Comparison of ENCODE assay signal across 13 cellular contexts in the genomic region with DNA sequence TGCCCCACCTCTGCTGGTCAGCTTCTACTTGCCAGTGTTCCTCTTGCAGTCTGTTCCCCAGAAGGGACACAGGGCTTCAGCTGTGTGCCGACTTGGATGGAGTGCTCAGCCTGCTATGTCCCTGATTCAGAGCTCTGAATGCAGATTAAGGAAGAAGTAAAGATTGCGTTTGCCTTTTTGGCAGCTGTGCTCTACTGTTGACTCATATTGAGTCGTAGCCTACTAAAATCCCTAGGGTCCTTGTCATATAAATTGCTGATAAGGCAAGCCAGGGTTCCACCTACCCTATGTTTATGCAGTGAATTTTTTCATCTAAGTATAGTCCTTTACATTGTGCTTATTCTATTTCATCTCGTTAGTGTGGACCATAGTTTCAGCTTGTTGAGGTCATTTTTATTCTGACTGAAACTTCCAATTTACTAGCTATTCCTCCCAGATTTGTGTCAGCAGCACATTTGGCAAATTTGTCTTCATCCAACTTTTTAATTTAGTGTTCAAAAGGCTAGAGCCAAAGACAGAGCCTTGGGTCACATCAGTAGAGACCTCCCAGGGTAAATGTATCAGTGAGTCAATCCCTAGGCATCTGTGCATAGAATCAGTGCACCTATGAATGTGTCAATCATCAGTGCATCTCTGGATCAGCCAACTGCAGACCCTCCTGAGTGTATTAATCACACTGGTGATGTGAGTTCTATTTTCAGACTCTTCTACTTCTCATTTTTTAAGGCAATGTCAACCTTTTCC. TPM values are rescaled to one million over a fixed set of nuclear protein-coding genes. Genes with fewer than 3 reads are reported as not detected.
DNase-seq lines count a peak whose midpoint lies in the region; ATAC-seq and TF ChIP-seq lines count a peak whose summit lies in the region.
"Had no signal": no experiment of that assay in that cellular context is flagged by ENCODE, and none has a peak within 500 bp of the region (broad histone marks: within the 10 kb centered on the region; RNA-seq: fewer than 3 reads in every experiment).

No MANE protein-coding gene starts in this region.

- ATAC-seq in activated T-cell treated with anti-CD3 and anti-CD28 coated beads, Interleukin-2, amount 50 U/mL, for 4 hours: no peak
- ATAC-seq: HCT116 had no signal

- H3K9me3 ChIP-seq in stomach: no peaks in the 10 kb centered on the region
- H3K9me3 ChIP-seq: prostate gland had no signal

- H3K4me1 ChIP-seq in stomach: peaks cover 0 to 22% (median 12%) of the 10 kb centered on the region in 4 donors
- H3K4me1 ChIP-seq: prostate gland had no signal

- H3K27ac ChIP-seq in stomach: peak overlapping the region in 3 of 5 donors; percentile 1 to 67 (median 17)
- H3K27ac ChIP-seq: prostate gland, RWPE1 had no signal

- peak; percentile 51 for DNase-seq in HCEC 1CT
- peak; percentile 68 for DNase-seq in RPMI7951 (ENCODE audit: low read depth)
- peak; percentile 47 to 77 for DNase-seq in foreskin fibroblast
- no peak for DNase-seq in stomach
- no peak for DNase-seq in middle frontal gyrus (ENCODE audit: extremely low spot score, low spot score)
- DNase-seq in OCI-M2 (lab: John Stamatoyannopoulos, UW; ENCODE audit: unreplicated experiment): no peak
- no peak for DNase-seq in activated T-cell treated with anti-CD3 and anti-CD28 coated beads, Interleukin-2, amount 50 U/mL, for 4 hours
- DNase-seq: NCI-H1092 had no signal

- TF ChIP-seq CTCF in foreskin fibroblast (IDR thresholded peaks at IDR 0.05; ENCODE audit: low read depth, low read length) (no peak), stomach (IDR thresholded peaks at IDR 0.05) (no peak)

- H3K4me3 Mint-ChIP-seq in activated T-cell treated with anti-CD3 and anti-CD28 coated beads, Interleukin-2, amount 50 U/mL, for 4 hours: no peak overlapping the region
- H3K4me3 Mint-ChIP-seq: activated naive CD8-positive, alpha-beta T cell had no signal

- H3K36me3 ChIP-seq in stomach: no peaks in the 10 kb centered on the region
- H3K36me3 ChIP-seq: prostate gland had no signal

- H3K4me3 ChIP-seq in foreskin fibroblast (ENCODE audit: low read depth in 1 of 2, low read length in 2 of 2) (no peak overlapping the region), stomach (no peak overlapping the region)
- H3K4me3 ChIP-seq: prostate gland had no signal

- H3K36me3 Mint-ChIP-seq in activated T-cell treated with anti-CD3 and anti-CD28 coated beads, Interleukin-2, amount 50 U/mL, for 4 hours (ENCODE audit: insufficient read depth): no peaks in the 10 kb centered on the region

- peaks cover 5% of the 10 kb centered on the region for H3K9me3 Mint-ChIP-seq in activated T-cell treated with anti-CD3 and anti-CD28 coated beads, Interleukin-2, amount 50 U/mL, for 4 hours

- no peak for TF ChIP-seq POLR2A in stomach (IDR thresholded peaks at IDR 0.05)

- no peaks in the 10 kb centered on the region for H3K27me3 ChIP-seq in stomach

- no peaks in the 10 kb centered on the region for H3K27me3 Mint-ChIP-seq in activated T-cell treated with anti-CD3 and anti-CD28 coated beads, Interleukin-2, amount 50 U/mL, for 4 hours (ENCODE audit: low read depth)
- H3K27me3 Mint-ChIP-seq: activated naive CD8-positive, alpha-beta T cell had no signal

- no peak for TF ChIP-seq EP300 in stomach (IDR thresholded peaks at IDR 0.05)

- intact Hi-C loops in stomach (cut with DNase I; ENCODE audit: low total_unique reads): no loop called here

- 31 to 51% (median 39%) methylated on average over 4 of the region's 4 CpGs for WGBS in stomach, 5 donors

- no peaks in the 10 kb centered on the region for H3K4me1 Mint-ChIP-seq in activated T-cell treated with anti-CD3 and anti-CD28 coated beads, Interleukin-2, amount 50 U/mL, for 4 hours (ENCODE audit: low read depth)

RNA-seq across cellular contexts. Expression of gene CACNA1C, which starts 31.9 kb away (rescaled TPM):
- total RNA-seq in RPMI7951 (2014; rRNA removed; shearing (Covaris generic)): 0.98 and 1.6 TPM in 2 replicates
- 10 to 100 TPM in 3 of 5 donors, 1 to 10 TPM in 2; 6.7 to 55.8 (median 23.7) TPM for total RNA-seq in stomach
- polyA plus RNA-seq in stomach: 1 to 10 TPM in 1 of 3 donors, under 1 TPM in 2; 0.31 to 2.8 (median 0.93) TPM
- under 1 TPM; 0.03 to 0.08 (median 0.03) TPM for total RNA-seq in activated T-cell treated with anti-CD3 and anti-CD28 coated beads, Interleukin-2, amount 50 U/mL, for 4 hours
- polyA plus RNA-seq: keratinocyte had no signal

Comparison
In these comparisons a context has a peak if more than half of its experiments do, and no peak if none do; other contexts are left out.
1. DNase-seq: peak in HCEC 1CT (single experiment), RPMI7951 (single experiment) and foreskin fibroblast (2 of 2); none in stomach (single experiment), middle frontal gyrus (single experiment), OCI-M2 (single experiment) and activated T-cell treated with anti-CD3 and anti-CD28 coated beads, Interleukin-2, amount 50 U/mL, for 4 hours (single experiment).